In genomic region chr3:44661189-44661588, GRCh38 we compare ENCODE assay signal across 1 cellular context.
TF ChIP-seq lines count a peak whose summit lies in the region.

No MANE protein-coding gene starts in this region.

TF ChIP-seq in H1, 55 proteins besides CTCF, POLR2A, EP300 and RAD21:
- no peak for TF ChIP-seq MAFK (IDR thresholded peaks at IDR 0.05; ENCODE audit: low read depth, low read length)
- no peak for TF ChIP-seq KDM1A (IDR thresholded peaks at IDR 0.05; ENCODE audit: borderline replicate concordance, low read length)
- no peak for TF ChIP-seq KDM4A (IDR thresholded peaks at IDR 0.05; ENCODE audit: low read depth, low read length, severe bottlenecking)
- no peak for TF ChIP-seq SP4 (IDR thresholded peaks at IDR 0.05; ENCODE audit: low read length)
- no peak for TF ChIP-seq SIRT6 (IDR thresholded peaks at IDR 0.05; ENCODE audit: low read length)
- no peak for TF ChIP-seq ATF2 (IDR thresholded peaks at IDR 0.05; ENCODE audit: low read length)
- no peak for TF ChIP-seq SIX5 (IDR thresholded peaks at IDR 0.05; ENCODE audit: low read depth, low read length)
- no peak for TF ChIP-seq USF2 (IDR thresholded peaks at IDR 0.05; ENCODE audit: low read length)
- no peak for TF ChIP-seq TAF1 (IDR thresholded peaks at IDR 0.05; ENCODE audit: low read depth, low read length)
- TF ChIP-seq NANOG (IDR thresholded peaks at IDR 0.05; ENCODE audit: insufficient read depth, low read depth, low read length, poor library complexity, severe bottlenecking) = no peak
- no peak for TF ChIP-seq TBP (IDR thresholded peaks at IDR 0.05; ENCODE audit: low read depth, low read length)
- TF ChIP-seq RXRA (IDR thresholded peaks at IDR 0.05; ENCODE audit: insufficient read depth, low read depth, low read length) = no peak
- TF ChIP-seq SAP30 (IDR thresholded peaks at IDR 0.05; ENCODE audit: insufficient read depth, insufficient replicate concordance, low read length) = no peak
- no peak for TF ChIP-seq CHD2 (IDR thresholded peaks at IDR 0.05; ENCODE audit: low read length)
TF ChIP-seq in H1: peak in this region for 0.
